Comparison of ENCODE assay signal across 25 cellular contexts in genomic region chr1:52667290-52667689, GRCh38. TPM values are rescaled to one million over a fixed set of nuclear protein-coding genes. Genes with fewer than 3 reads are reported as not detected.
"Had no signal": no experiment of that assay in that cellular context is flagged by ENCODE, and none has a peak within 500 bp of the region (broad histone marks: within the 10 kb centered on the region; RNA-seq: fewer than 3 reads in every experiment).

No MANE protein-coding gene starts in this region.

- ATAC-seq: Panc1, PC-3 had no signal

- DNase-seq: IMR-90; Karpas-422; KG1; MM.1S; NCI-H1092 treated with DMSO at 0.1 percent for 48 hours; NCI-H1436 treated with DMSO at 0.1 percent for 48 hours; NCI-H187; NCI-H2029; NCI-H2081 treated with DMSO at 0.1 percent for 48 hours; NCI-H2171; NCI-H226; NCI-H446; NCI-H510A; NCI-H524 treated with DMSO at 0.1 percent for 48 hours; NCI-H69; NCI-H774; NK-92 treated with Interleukin-12 subunit alpha and Interleukin-12 subunit beta, amount 100 ng/mL, for 24 hours; PC-3; SHP77; SK-N-SH; SW 1271 had no signal

- H3K27ac ChIP-seq: HL-60, RWPE1 had no signal

- H3K9ac ChIP-seq: SK-N-SH had no signal

- H3K9me3 ChIP-seq: SK-N-SH had no signal

- H3K4me2 ChIP-seq: SK-N-SH had no signal

RNA-seq across cellular contexts. Expression of gene SHISAL2A, which starts 34.3 kb away (rescaled TPM):
- total RNA-seq: IMR-90, PC-3, SK-MEL-5 had no signal
- polyA plus RNA-seq: IMR-90 had no signal
